15 cellular contexts compared by ENCODE assay signal in the genomic region with DNA sequence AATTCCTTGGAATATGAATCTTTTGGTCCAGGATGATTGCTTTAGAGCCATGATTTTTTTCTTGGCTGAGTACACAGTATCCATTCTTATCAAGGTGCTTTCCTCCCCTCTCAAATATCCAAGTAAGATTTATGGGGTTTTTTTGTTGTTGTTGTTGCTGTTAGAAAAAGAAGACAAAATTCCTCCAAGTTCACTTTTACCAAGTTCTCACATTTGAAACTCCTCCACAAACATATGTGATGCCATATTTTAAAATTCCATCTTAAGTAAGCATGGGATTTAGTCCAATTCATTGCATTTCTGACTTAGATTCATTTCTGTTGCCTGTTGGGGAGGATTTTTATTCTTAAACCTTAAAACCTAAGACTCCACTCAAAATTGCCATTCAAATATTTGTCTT.
"Had no signal": no experiment of that assay in that cellular context is flagged by ENCODE, and none has a peak within 500 bp of the region (broad histone marks: within the 10 kb centered on the region; RNA-seq: fewer than 3 reads in every experiment).

No MANE protein-coding gene starts in this region.

- H3K9me3 ChIP-seq: esophagus muscularis mucosa, gastroesophageal sphincter, sigmoid colon had no signal

- H3K4me3 Mint-ChIP-seq: natural killer cell treated with Interleukin-12 subunit alpha and Interleukin-12 subunit beta and Interleukin-15 and Interleukin-18, amount 100 ng/mL, for 72 hours had no signal

- DNase-seq: effector memory CD4-positive, alpha-beta T cell; glutamatergic neuron; islet precursor cell; occipital lobe; sigmoid colon; stimulated activated CD4-positive, alpha-beta T cell treated with anti-CD3 and anti-CD28 coated beads, Interleukin-2, amount 100 ng/mL, for 24 hours; stimulated activated naive CD4-positive, alpha-beta T cell; stomach; substantia nigra; trophoblast cell had no signal

- H3K4me3 ChIP-seq: esophagus muscularis mucosa, gastroesophageal sphincter, sigmoid colon, skin epidermis, stomach had no signal

- ATAC-seq: gastroesophageal sphincter; left lobe of liver; natural killer cell treated with Interleukin-12 subunit alpha and Interleukin-12 subunit beta and Interleukin-15 and Interleukin-18, amount 100 ng/mL, for 72 hours had no signal

- H3K27ac ChIP-seq: esophagus muscularis mucosa, gastroesophageal sphincter, sigmoid colon, skin epidermis, stomach had no signal

- H3K36me3 ChIP-seq: esophagus muscularis mucosa, gastroesophageal sphincter, sigmoid colon, stomach had no signal

- H3K27ac Mint-ChIP-seq: natural killer cell treated with Interleukin-12 subunit alpha and Interleukin-12 subunit beta and Interleukin-15 and Interleukin-18, amount 100 ng/mL, for 72 hours had no signal

- H3K27me3 ChIP-seq: esophagus muscularis mucosa, gastroesophageal sphincter, sigmoid colon, stomach had no signal
